In genomic region chr7:45136106-45137060, GRCh38 we compare ENCODE assay signal across 8 cellular contexts. TPM values are rescaled to one million over a fixed set of nuclear protein-coding genes. Genes with fewer than 3 reads are reported as not detected.
DNase-seq lines count a peak whose midpoint lies in the region; ATAC-seq and TF ChIP-seq lines count a peak whose summit lies in the region.

No MANE protein-coding gene starts in this region.

- no peak overlapping the region for H3K4me3 ChIP-seq in lung

- DNase-seq in EL (peak; percentile 74), NCI-H748 (lab: John Stamatoyannopoulos, UW; ENCODE audit: unreplicated experiment) (peak; percentile 68), dermis microvascular lymphatic vessel endothelial cell (ENCODE audit: low read depth in 2 of 2) (peak; percentile 64 to 79), lung (ENCODE audit: low spot score) (peak; percentile 69)
- DNase-seq in activated CD4-positive, alpha-beta T cell treated with anti-CD3 and anti-CD28 coated beads, Interleukin-2, amount 50 U/mL, for 24 hours (ENCODE audit: low read depth in 1 of 2, low spot score in 1 of 2): peak; percentile 44 to 56
- peak; percentile 42 to 45 (median 43) for DNase-seq in stimulated activated CD4-positive, alpha-beta T cell treated with anti-CD3 and anti-CD28 coated beads, TNF-alpha, amount 100 ng/mL, for 48 hours (ENCODE audit: low read depth in 3 of 3)

- ATAC-seq in HG03442 (IDR thresholded peaks at IDR 0.05; ENCODE audit: unreplicated experiment): peak; percentile 68
- ATAC-seq in lung (ENCODE audit: insufficient read depth, low FRiP score): peak; percentile 65
- ATAC-seq in HG02840 (IDR thresholded peaks at IDR 0.05; ENCODE audit: low FRiP score, unreplicated experiment): no peak

- no peak overlapping the region for H3K27ac ChIP-seq in lung (ENCODE audit: low read depth in 1 of 2, low read length in 1 of 2)

- peak; percentile 96 for TF ChIP-seq CTCF in lung (IDR thresholded peaks at IDR 0.05; ENCODE audit: control extremely low read depth, extremely low read depth)

- H3K9me3 ChIP-seq in lung (ENCODE audit: control insufficient read depth in 2 of 2, insufficient read depth in 1 of 2, low read length in 1 of 2): no peaks in the 10 kb centered on the region

- no peaks in the 10 kb centered on the region for H3K36me3 ChIP-seq in lung (ENCODE audit: control insufficient read depth in 2 of 2, insufficient read depth in 2 of 2, low read length in 2 of 2)

- H3K4me1 ChIP-seq in lung (ENCODE audit: control insufficient read depth in 2 of 2, insufficient read depth in 2 of 2, low read length in 2 of 2): no peaks in the 10 kb centered on the region

- WGBS in lung, 2 donors: 42 to 51% methylated on average over 9 of the region's 9 CpGs

- H3K27me3 ChIP-seq in lung (ENCODE audit: control insufficient read depth, insufficient read depth): no peaks in the 10 kb centered on the region

RNA-seq across cellular contexts. Expression of gene RAMP3, which starts 21.2 kb away (rescaled TPM):
- total RNA-seq in dermis microvascular lymphatic vessel endothelial cell: 32.3 and 213 TPM in 2 replicates
- 10 to 100 TPM; 47.3 to 49.8 TPM for total RNA-seq in lung
- 100 to 1,000 TPM in 1 of 2 donors, 10 to 100 TPM in 1; 76.8 to 116 TPM for polyA plus RNA-seq in lung

RNA-seq across cellular contexts. Expression of gene TBRG4, which starts 24.9 kb away (rescaled TPM):
- total RNA-seq in dermis microvascular lymphatic vessel endothelial cell (55.5 and 62.8 TPM in 2 replicates), lung (10 to 100 TPM; 32.2 to 65.6 TPM)
- 10 to 100 TPM; 36.2 to 57.6 TPM for polyA plus RNA-seq in lung

RNA-seq across cellular contexts. Expression of gene NACAD, which starts 47.6 kb away (rescaled TPM):
- total RNA-seq in dermis microvascular lymphatic vessel endothelial cell (0.39 and 0.89 TPM in 2 replicates), lung (1 to 10 TPM; 2.3 to 3.7 TPM)
- 1 to 10 TPM in 1 of 2 donors, under 1 TPM in 1; 0.85 to 1.2 TPM for polyA plus RNA-seq in lung
